Comparison of ENCODE assay signal across 18 cellular contexts in genomic region chr1:105485207-105485606, GRCh38.
DNase-seq lines count a peak whose midpoint lies in the region; ATAC-seq and TF ChIP-seq lines count a peak whose summit lies in the region.
"Had no signal": no experiment of that assay in that cellular context is flagged by ENCODE, and none has a peak within 500 bp of the region (broad histone marks: within the 10 kb centered on the region; RNA-seq: fewer than 3 reads in every experiment).

No MANE protein-coding gene starts in this region.

- H3K4me1 ChIP-seq in adipocyte (ENCODE audit: control insufficient read depth, insufficient read depth, low read length) = peaks cover 27% of the 10 kb centered on the region
- no peaks in the 10 kb centered on the region for H3K4me1 ChIP-seq in naive thymus-derived CD4-positive, alpha-beta T cell (ENCODE audit: control insufficient read depth in 2 of 2, insufficient read depth in 2 of 2, low read length in 2 of 2)
- H3K4me1 ChIP-seq: right lobe of liver had no signal

- TF ChIP-seq CTCF in fibroblast of villous mesenchyme (IDR thresholded peaks at IDR 0.05; ENCODE audit: insufficient read depth, low read depth, low read length) = no peak

- H3K9me3 Mint-ChIP-seq in naive thymus-derived CD4-positive, alpha-beta T cell = peaks cover 2 to 28% (median 10%) of the 10 kb centered on the region in 11 donors

- no peaks in the 10 kb centered on the region for H3K36me3 Mint-ChIP-seq in naive thymus-derived CD4-positive, alpha-beta T cell
- H3K36me3 Mint-ChIP-seq: activated naive CD4-positive, alpha-beta T cell treated with anti-CD3 and anti-CD28 coated beads, Interleukin-2, amount 50 U/mL, for 72 hours had no signal

- no peak overlapping the region for H3K9ac ChIP-seq in adipocyte (ENCODE audit: low read length)

- no peaks in the 10 kb centered on the region for H3K27me3 Mint-ChIP-seq in naive thymus-derived CD4-positive, alpha-beta T cell

- POLR2A ChIA-PET in naive thymus-derived CD4-positive, alpha-beta T cell (lab: Charles Lee) = no interaction called here

- ATAC-seq in HG03159 (IDR thresholded peaks at IDR 0.05; ENCODE audit: unreplicated experiment) = no peak
- no peak for ATAC-seq in naive thymus-derived CD4-positive, alpha-beta T cell
- ATAC-seq: activated naive CD4-positive, alpha-beta T cell treated with anti-CD3 and anti-CD28 coated beads, Interleukin-2, amount 50 U/mL, for 72 hours; HCT116; right lobe of liver had no signal

- no peaks in the 10 kb centered on the region for H3K27me3 ChIP-seq in adipocyte (replicated peaks; ENCODE audit: control insufficient read depth, insufficient read depth, low read length)
- H3K27me3 ChIP-seq in naive thymus-derived CD4-positive, alpha-beta T cell (ENCODE audit: control insufficient read depth in 2 of 2, insufficient read depth in 2 of 2, low read length in 2 of 2) = no peaks in the 10 kb centered on the region
- H3K27me3 ChIP-seq: neutrophil, right lobe of liver had no signal

- no peak overlapping the region for H3K4me3 Mint-ChIP-seq in naive thymus-derived CD4-positive, alpha-beta T cell
- H3K4me3 Mint-ChIP-seq: endodermal cell had no signal

- no peak overlapping the region for H3K27ac Mint-ChIP-seq in naive thymus-derived CD4-positive, alpha-beta T cell
- H3K27ac Mint-ChIP-seq: activated naive CD4-positive, alpha-beta T cell treated with anti-CD3 and anti-CD28 coated beads, Interleukin-2, amount 50 U/mL, for 72 hours; endodermal cell had no signal

- CTCF ChIA-PET in naive thymus-derived CD4-positive, alpha-beta T cell (lab: Charles Lee) = no interaction called here

- no peak overlapping the region for H3K27ac ChIP-seq in naive thymus-derived CD4-positive, alpha-beta T cell (ENCODE audit: low read depth, low read length)
- H3K27ac ChIP-seq: neutrophil, right lobe of liver had no signal

- H3K4me1 Mint-ChIP-seq in naive thymus-derived CD4-positive, alpha-beta T cell = no peaks in the 10 kb centered on the region
- H3K4me1 Mint-ChIP-seq: endodermal cell had no signal

- H3K4me3 ChIP-seq in adipocyte (ENCODE audit: low read length) (peak overlapping the region; percentile 54), fibroblast of villous mesenchyme (ENCODE audit: low read depth, low read length) (no peak overlapping the region)
- H3K4me3 ChIP-seq in naive thymus-derived CD4-positive, alpha-beta T cell (ENCODE audit: low read length) = no peak overlapping the region
- H3K4me3 ChIP-seq: right lobe of liver had no signal

- peak; percentile 2 for DNase-seq in A172 (ENCODE audit: low spot score)
- peak; percentile 5 for DNase-seq in HCEC 1CT
- peak; percentile 84 for DNase-seq in adipocyte (ENCODE audit: low read depth)
- DNase-seq in fibroblast of villous mesenchyme (ENCODE audit: low read depth) = peak; percentile 3
- no peak for DNase-seq in DMS153 treated with DMSO at 0.1 percent for 48 hours (lab: John Stamatoyannopoulos, UW; ENCODE audit: unreplicated experiment)
- no peak for DNase-seq in naive thymus-derived CD4-positive, alpha-beta T cell
- DNase-seq in DMS153 (lab: John Stamatoyannopoulos, UW) = no peak
- DNase-seq: 8988T, endodermal cell, glutamatergic neuron, NCI-H1048, NCI-H2171, right lobe of liver, T-helper 2 cell had no signal

- H3K36me3 ChIP-seq in adipocyte (ENCODE audit: control insufficient read depth, insufficient read depth, low read length, severe bottlenecking) = no peaks in the 10 kb centered on the region
- no peaks in the 10 kb centered on the region for H3K36me3 ChIP-seq in naive thymus-derived CD4-positive, alpha-beta T cell (ENCODE audit: control insufficient read depth in 2 of 3, insufficient read depth in 3 of 3, low read length in 3 of 3)
- H3K36me3 ChIP-seq: neutrophil, right lobe of liver had no signal

- peaks cover 8% of the 10 kb centered on the region for H3K9me3 ChIP-seq in adipocyte (ENCODE audit: control insufficient read depth, low read length)
- no peaks in the 10 kb centered on the region for H3K9me3 ChIP-seq in naive thymus-derived CD4-positive, alpha-beta T cell (ENCODE audit: control insufficient read depth in 2 of 3, low read length in 3 of 3)
- H3K9me3 ChIP-seq: neutrophil, right lobe of liver had no signal

- intact Hi-C loops in naive thymus-derived CD4-positive, alpha-beta T cell (cut with micrococcal nuclease) = no loop called here

Comparison
In these comparisons a context has a peak if more than half of its experiments do, and no peak if none do; other contexts are left out.
1. DNase-seq: peak in A172 (single experiment), HCEC 1CT (single experiment), adipocyte (single experiment) and fibroblast of villous mesenchyme (single experiment); none in DMS153 treated with DMSO at 0.1 percent for 48 hours (single experiment), naive thymus-derived CD4-positive, alpha-beta T cell (0 of 9) and DMS153 (single experiment).